11 cellular contexts compared by ENCODE assay signal in the genomic region with DNA sequence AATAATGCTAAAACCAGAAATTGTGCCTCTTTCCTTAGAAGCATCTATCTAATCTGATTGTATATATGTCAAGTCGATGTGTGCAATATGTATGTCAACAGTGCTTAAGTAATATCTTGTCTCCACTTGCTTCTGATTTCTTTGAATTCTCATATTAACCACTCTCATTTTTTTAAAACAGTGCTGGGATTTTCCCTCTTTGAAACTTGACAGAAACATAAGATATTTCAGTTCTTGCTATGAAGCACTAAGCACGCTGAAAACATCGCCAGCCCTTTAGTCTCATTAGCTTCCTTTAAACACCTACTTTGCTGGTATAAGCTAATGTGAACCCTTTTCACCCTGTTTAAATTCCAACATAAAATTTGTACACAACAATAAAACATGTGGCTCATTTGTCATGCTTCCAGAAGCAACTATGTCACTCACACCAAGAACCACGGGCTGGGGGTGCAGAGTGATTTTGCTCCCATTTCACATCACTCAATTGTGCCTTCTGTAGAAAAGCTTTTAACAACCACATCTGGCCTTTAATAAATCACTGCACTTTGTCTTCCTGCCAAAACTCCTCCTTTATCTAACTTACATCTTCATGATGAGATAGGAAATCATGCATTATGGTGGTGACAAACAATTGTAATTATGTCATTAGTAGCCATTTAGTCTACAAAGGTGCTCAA.
DNase-seq lines count a peak whose midpoint lies in the region; ATAC-seq, FAIRE-seq and TF ChIP-seq lines count a peak whose summit lies in the region.
"Had no signal": no experiment of that assay in that cellular context is flagged by ENCODE, and none has a peak within 500 bp of the region (broad histone marks: within the 10 kb centered on the region; RNA-seq: fewer than 3 reads in every experiment).

No MANE protein-coding gene starts in this region.

- POLR2A ChIA-PET in A673 (lab: Charles Lee; ENCODE audit: low non-redundant PET), result no interaction called here
- POLR2A ChIA-PET in CD4-positive, alpha-beta T cell (lab: Charles Lee), result interaction anchor here (0.6 to 3.9 kb wide), 24 partner anchors 8 to 184 kb away, joined by 3 to 15 read pairs (median 4); no protein-coding TSS in a partner anchor
- POLR2A ChIA-PET in SK-N-SH (lab: Yijun Ruan, JAX), result no interaction called here

- H3F3A ChIP-seq in SK-N-SH (replicated peaks; ENCODE audit: insufficient read depth), result peaks cover 16% of the 10 kb centered on the region

- no peak overlapping the region for H3K27ac ChIP-seq in A673 (ENCODE audit: low read depth, low read length, poor library complexity, severe bottlenecking)
- peak overlapping the region; percentile 91 for H3K27ac ChIP-seq in CD4-positive, alpha-beta T cell (ENCODE audit: low read depth, low read length)
- peak overlapping the region; percentile 25 to 69; a peak in 3 of 4 replicates for H3K27ac ChIP-seq in SK-N-SH (ENCODE audit: low read depth in 2 of 2, low read length in 1 of 2)
- H3K27ac ChIP-seq: foreskin keratinocyte had no signal

- CTCF ChIA-PET in A673 (lab: Charles Lee) (no interaction called here), SK-N-SH (lab: Yijun Ruan, JAX) (interaction anchor here (0.6 to 2.4 kb wide), 20 partner anchors 8 to 866 kb away, joined by 3 to 9 read pairs (median 3); no protein-coding TSS in a partner anchor)
- CTCF ChIA-PET in CD4-positive, alpha-beta T cell (lab: Charles Lee), result interaction anchor here (0.8 to 1.4 kb wide), 11 partner anchors 10 to 387 kb away, joined by 3 to 6 read pairs (median 3); no protein-coding TSS in a partner anchor

- no peak overlapping the region for H2AFZ ChIP-seq in SK-N-SH (ENCODE audit: low read depth)

- peaks cover 89% of the 10 kb centered on the region for H3K4me1 Mint-ChIP-seq in CD4-positive, alpha-beta T cell (ENCODE audit: low read depth)

- intact Hi-C loops in A673 (cut with micrococcal nuclease; ENCODE audit: unreplicated experiment), result loop anchor here (5.0 to 10.0 kb wide), 2 partner anchors 173 to 189 kb away; no protein-coding TSS in a partner anchor
- intact Hi-C loops in CD4-positive, alpha-beta T cell (cut with DNase I, micrococcal nuclease), result loop anchor here in 1 of 2 experiments (1.0 to 5.0 kb wide), 5 partner anchors 19 to 95 kb away; no protein-coding TSS in a partner anchor

- H3K4me1 ChIP-seq in A673 (ENCODE audit: insufficient read depth, low read length, poor library complexity, severe bottlenecking) (peaks cover 23% of the 10 kb centered on the region), SK-N-SH (ENCODE audit: control insufficient read depth in 1 of 2, insufficient read depth in 2 of 2, low read depth in 1 of 2, low read length in 1 of 2) (peaks cover 16 to 35% of the 10 kb centered on the region in 2 experiments)
- H3K4me1 ChIP-seq: foreskin keratinocyte had no signal

- H3K27me3 Mint-ChIP-seq in CD4-positive, alpha-beta T cell, result no peaks in the 10 kb centered on the region

- H3K9me3 Mint-ChIP-seq in CD4-positive, alpha-beta T cell, result no peaks in the 10 kb centered on the region

- H3K36me3 ChIP-seq in A673 (ENCODE audit: insufficient read depth, low read length, poor library complexity, severe bottlenecking) (no peaks in the 10 kb centered on the region), SK-N-SH (replicated peaks in 1 of 2; ENCODE audit: control insufficient read depth in 1 of 2, insufficient read depth in 2 of 2, low read length in 1 of 2) (no peaks in the 10 kb centered on the region)

- no peaks in the 10 kb centered on the region for H4K20me1 ChIP-seq in SK-N-SH (ENCODE audit: insufficient read depth)

- no peaks in the 10 kb centered on the region for H3K9me2 ChIP-seq in SK-N-SH

- 43% methylated on average over 4 of the region's 4 CpGs for WGBS in SK-N-SH (ENCODE audit: low lambda C conversion rate)

- H3K27ac Mint-ChIP-seq in CD4-positive, alpha-beta T cell, result peak overlapping the region; percentile 91

- DNase-seq in A673 (ENCODE audit: low spot score) (peak; percentile 68), SK-N-SH (peak; percentile 67), glomerular visceral epithelial cell (ENCODE audit: extremely low spot score) (peak; percentile 19), frontal cortex (ENCODE audit: low spot score in 2 of 2) (no peak)
- DNase-seq in CD4-positive, alpha-beta T cell, result peak in 2 of 10 experiments; percentile 30 to 32
- DNase-seq: foreskin keratinocyte, KBM-7, NCI-H187 treated with DMSO at 0.1 percent for 48 hours had no signal

- ATAC-seq in CD4-positive, alpha-beta T cell (ENCODE audit: poor library complexity), result peak; percentile 79
- ATAC-seq in HG02981 (IDR thresholded peaks at IDR 0.05; ENCODE audit: unreplicated experiment) (no peak), HG02759 (IDR thresholded peaks at IDR 0.05; ENCODE audit: unreplicated experiment) (no peak)
- ATAC-seq: foreskin keratinocyte had no signal

- peak overlapping the region; percentile 4; the same call in 1 of the 2 replicates for H3K4me2 ChIP-seq in SK-N-SH

- no peak for FAIRE-seq in frontal cortex (lab: Jason Lieb, UNC)
- FAIRE-seq: islet of Langerhans had no signal

- TF ChIP-seq RAD21 in SK-N-SH (IDR thresholded peaks at IDR 0.05; ENCODE audit: low read length), result peak; percentile 31

- peak overlapping the region; percentile 26 for H3K4me3 Mint-ChIP-seq in CD4-positive, alpha-beta T cell

- no peaks in the 10 kb centered on the region for H3K27me3 ChIP-seq in A673 (replicated peaks; ENCODE audit: insufficient read depth, low read depth, low read length, poor library complexity)
- no peaks in the 10 kb centered on the region for H3K27me3 ChIP-seq in CD4-positive, alpha-beta T cell (ENCODE audit: control insufficient read depth, insufficient read depth, low read length)
- no peaks in the 10 kb centered on the region for H3K27me3 ChIP-seq in SK-N-SH (ENCODE audit: insufficient read depth)
- H3K27me3 ChIP-seq: foreskin keratinocyte had no signal

- H3K4me3 ChIP-seq in A673 (ENCODE audit: low read depth, low read length, poor library complexity, severe bottlenecking) (no peak overlapping the region), SK-N-SH (ENCODE audit: low read depth in 2 of 2, low read length in 1 of 2) (no peak overlapping the region)

- H3K79me2 ChIP-seq in SK-N-SH (ENCODE audit: insufficient read depth), result peaks cover 87% of the 10 kb centered on the region

- H3K9ac ChIP-seq in SK-N-SH, result no peak overlapping the region

- H3K9me3 ChIP-seq in A673 (ENCODE audit: low read depth, low read length, poor library complexity, severe bottlenecking), result no peaks in the 10 kb centered on the region
- no peaks in the 10 kb centered on the region for H3K9me3 ChIP-seq in CD4-positive, alpha-beta T cell (ENCODE audit: control insufficient read depth, low read length)
- no peaks in the 10 kb centered on the region for H3K9me3 ChIP-seq in SK-N-SH

- TF ChIP-seq CTCF in A673 (conservative IDR thresholded peaks at IDR 0.05; ENCODE audit: low read depth, low read length) (no peak), SK-N-SH (IDR thresholded peaks at IDR 0.05) (no peak)
- no peak for TF ChIP-seq CTCF in CD4-positive, alpha-beta T cell (IDR thresholded peaks at IDR 0.05)

- H3K36me3 Mint-ChIP-seq in CD4-positive, alpha-beta T cell (ENCODE audit: low read depth), result peaks cover 29% of the 10 kb centered on the region

- TF ChIP-seq EP300 in SK-N-SH (IDR thresholded peaks at IDR 0.05; ENCODE audit: borderline replicate concordance in 1 of 2, low read depth in 1 of 2, low read length in 1 of 2), result peak; percentile 56 to 95; a peak in 3 of 4 replicates

- BruUV-seq in A673 (replicated peaks; lab: Mats Ljungman, UMichigan), result no TSS peak

TF ChIP-seq in SK-N-SH, 30 proteins besides CTCF, POLR2A, EP300 and RAD21 (continues in another document):
- TF ChIP-seq FOXJ3 (CRISPR knock-in tag; IDR thresholded peaks at IDR 0.05), result peak; percentile 64; the same call in 1 of the 2 replicates
- peak; percentile 46 for TF ChIP-seq JUND (IDR thresholded peaks at IDR 0.05)
- TF ChIP-seq USF2 (IDR thresholded peaks at IDR 0.05; ENCODE audit: borderline replicate concordance, low read depth, low read length), result no peak
- no peak for TF ChIP-seq REST (IDR thresholded peaks at IDR 0.05; ENCODE audit: low read depth, low read length)
- no peak for TF ChIP-seq FOSL2 (IDR thresholded peaks at IDR 0.05; ENCODE audit: borderline replicate concordance, low read depth)
- peak; percentile 98 for TF ChIP-seq GATA2 (CRISPR knock-in tag; IDR thresholded peaks at IDR 0.05)

Comparison
In these comparisons a context has a peak if more than half of its experiments do, and no peak if none do; other contexts are left out.
1. DNase-seq: peak in A673 (single experiment), SK-N-SH (single experiment) and glomerular visceral epithelial cell (single experiment); none in frontal cortex (0 of 2).